ENCODE assay signal across 22 cellular contexts in genomic region chr6:142419071-142419470, GRCh38.
DNase-seq lines count a peak whose midpoint lies in the region; ATAC-seq and TF ChIP-seq lines count a peak whose summit lies in the region.
"Had no signal": no experiment of that assay in that cellular context is flagged by ENCODE, and none has a peak within 500 bp of the region (broad histone marks: within the 10 kb centered on the region; RNA-seq: fewer than 3 reads in every experiment).

No MANE protein-coding gene starts in this region.

- H2BK120ac ChIP-seq in IMR-90 (ENCODE audit: low read depth, low read length), result no peak overlapping the region

- H3K27ac ChIP-seq in IMR-90 (ENCODE audit: insufficient read depth, low read length) (no peak overlapping the region), transverse colon (no peak overlapping the region)
- H3K27ac ChIP-seq: BLaER1 had no signal

- 0 out of 2 replicates have a peak, but pooled peaks cover 2% of the 10 kb centered on the region for H3K36me3 ChIP-seq in IMR-90 (ENCODE audit: control insufficient read depth, insufficient read depth, low read length)
- H3K36me3 ChIP-seq in MG63, result no peaks in the 10 kb centered on the region
- H3K36me3 ChIP-seq in transverse colon, result no peaks in the 10 kb centered on the region
- H3K36me3 ChIP-seq: BE2C, BLaER1 had no signal

- 100% methylated on average over 2 of the region's 3 CpGs; no CpG with 5 or more reads in 1 of the 2 experiments for WGBS in IMR-90 (ENCODE audit: extremely low coverage in 2 of 2, insufficient read length in 1 of 2), 2 experiments
- 61 to 62% methylated on average over 3 of the region's 3 CpGs for WGBS in transverse colon (ENCODE audit: low coverage in 1 of 2), 2 donors

- POLR2A ChIA-PET in IMR-90 (lab: Charles Lee; ENCODE audit: unreplicated experiment), result no interaction called here

- no peak for TF ChIP-seq CTCF in IMR-90 (conservative IDR thresholded peaks at IDR 0.05; ENCODE audit: low read depth, low read length)
- TF ChIP-seq CTCF in fibroblast of the aortic adventitia (IDR thresholded peaks at IDR 0.05; ENCODE audit: insufficient read depth, low read length), result no peak
- TF ChIP-seq CTCF in transverse colon (IDR thresholded peaks at IDR 0.05), result no peak

- no peak for TF ChIP-seq POLR2A in IMR-90 (IDR thresholded peaks at IDR 0.05; ENCODE audit: low read depth, low read length)
- TF ChIP-seq POLR2A in transverse colon (IDR thresholded peaks at IDR 0.05), result no peak

- no peak overlapping the region for H4K8ac ChIP-seq in IMR-90 (ENCODE audit: low read depth in 2 of 2, low read length in 2 of 2)

- peak overlapping the region; percentile 35; the same call in 1 of the 2 replicates for H3K18ac ChIP-seq in IMR-90 (ENCODE audit: low read depth, low read length)

- no peak overlapping the region for H3K4me2 ChIP-seq in IMR-90 (ENCODE audit: low read depth, low read length)
- H3K4me2 ChIP-seq: BLaER1 had no signal

- H3K4me1 ChIP-seq in IMR-90 (ENCODE audit: control insufficient read depth, insufficient read depth, low read length), result peaks cover 17% of the 10 kb centered on the region
- H3K4me1 ChIP-seq in transverse colon, result no peaks in the 10 kb centered on the region
- H3K4me1 ChIP-seq: BE2C, BLaER1 had no signal

- intact Hi-C loops in IMR-90 (cut with micrococcal nuclease) (no loop called here), transverse colon (cut with DNase I; ENCODE audit: low total_unique reads) (no loop called here)

- H2BK5ac ChIP-seq in IMR-90 (ENCODE audit: low read depth, low read length, poor library complexity, severe bottlenecking), result no peak overlapping the region

- no peak overlapping the region for H3K4ac ChIP-seq in IMR-90 (ENCODE audit: low read depth, low read length)

- H3K79me1 ChIP-seq in IMR-90 (ENCODE audit: low read depth in 1 of 2, low read length in 2 of 2), result peaks cover 0 to 4% of the 10 kb centered on the region in 2 experiments; a peak in 1 of 4 replicates

- peak overlapping the region; percentile 13; the same call in 1 of the 2 replicates for H2BK20ac ChIP-seq in IMR-90 (ENCODE audit: low read depth, low read length)

- peaks cover 3% of the 10 kb centered on the region; the same call in 1 of the 2 replicates for H3K9me1 ChIP-seq in IMR-90 (ENCODE audit: insufficient read depth, low read length)

- H2AFZ ChIP-seq in IMR-90 (replicated peaks; ENCODE audit: low read length, poor library complexity), result no peak overlapping the region

- H3K56ac ChIP-seq in IMR-90 (ENCODE audit: extremely low read depth, insufficient read depth, low read length), result no peak overlapping the region

- no peak overlapping the region for H2AK5ac ChIP-seq in IMR-90 (ENCODE audit: low read depth, low read length)

- dilution Hi-C loops in IMR-90 (cut with HindIII; ENCODE audit: low sequenced_read_pairs, unreplicated experiment), result no loop called here

- CTCF ChIA-PET in IMR-90 (lab: Yijun Ruan, JAX), result no interaction called here

- no peak for TF ChIP-seq EP300 in transverse colon (IDR thresholded peaks at IDR 0.05; ENCODE audit: low read depth)

- in situ Hi-C loops in IMR-90 (cut with MboI; ENCODE audit: low sequenced_read_pairs), result no loop called here
- in situ Hi-C loops in transverse colon (cut with MboI; ENCODE audit: low pct_ligation_motif_present in 1 of 4, low pct_unique_long_range_greater_than_20kb in 1 of 4, low sequenced_read_pairs in 3 of 4), result no loop called here

- no peak overlapping the region; the same call in 1 of the 2 replicates for H4K5ac ChIP-seq in IMR-90 (ENCODE audit: low read depth, low read length)

- no peaks in the 10 kb centered on the region for H4K20me1 ChIP-seq in IMR-90 (ENCODE audit: insufficient read depth, low read length)
- H4K20me1 ChIP-seq: BLaER1 had no signal

- H2BK15ac ChIP-seq in IMR-90 (ENCODE audit: low read depth, low read length), result 0 out of 3 replicates have a peak overlapping the region, but pooled peaks have one; percentile 29

- H3K4me3 ChIP-seq in IMR-90 (ENCODE audit: insufficient read depth, low read depth, low read length) (no peak overlapping the region), MG63 (no peak overlapping the region), fibroblast of the aortic adventitia (ENCODE audit: low read depth, low read length) (no peak overlapping the region), transverse colon (no peak overlapping the region)
- H3K4me3 ChIP-seq: BLaER1, GM12878 had no signal

- no TSS peak for BruUV-seq in IMR-90 (replicated peaks; lab: Mats Ljungman, UMichigan)

- H3K9me3 ChIP-seq in IMR-90 (ENCODE audit: control insufficient read depth, insufficient read depth, low read length) (no peaks in the 10 kb centered on the region), MG63 (no peaks in the 10 kb centered on the region), transverse colon (no peaks in the 10 kb centered on the region)
- H3K9me3 ChIP-seq: BE2C, BLaER1 had no signal

- H4K91ac ChIP-seq in IMR-90 (ENCODE audit: insufficient read depth, low read depth, low read length), result 0 out of 2 replicates have a peak overlapping the region, but pooled peaks have one; percentile 8

- H3K9ac ChIP-seq in IMR-90 (ENCODE audit: low read depth, low read length), result no peak overlapping the region
- H3K9ac ChIP-seq: BLaER1 had no signal

- no peak overlapping the region for H3K23ac ChIP-seq in IMR-90 (ENCODE audit: low read depth, low read length)

- H3K27me3 ChIP-seq in IMR-90 (ENCODE audit: control insufficient read depth, insufficient read depth, low read length), result no peaks in the 10 kb centered on the region
- H3K27me3 ChIP-seq in MG63, result no peaks in the 10 kb centered on the region
- no peaks in the 10 kb centered on the region for H3K27me3 ChIP-seq in transverse colon
- H3K27me3 ChIP-seq: BE2C, BLaER1 had no signal

- H3K14ac ChIP-seq in IMR-90 (replicated peaks; ENCODE audit: low read depth, low read length), result no peak overlapping the region

- DNase-seq in IMR-90, result no peak
- peak; percentile 59 for DNase-seq in MG63
- peak; percentile 29 for DNase-seq in fibroblast of the aortic adventitia (ENCODE audit: low read depth)
- DNase-seq in transverse colon, result no peak
- DNase-seq in RKO (ENCODE audit: low spot score), result no peak
- DNase-seq: 8988T; ACHN; BE2C; C1 segment of cervical spinal cord; CD4-positive, alpha-beta memory T cell; CD4-positive, CD25-positive, alpha-beta regulatory T cell; CD8-positive, alpha-beta memory T cell; COR-L47; DMS 273 treated with DMSO at 0.1 percent for 48 hours; DMS153; DMS53; DMS79; DND-41; EL; GDM1 had no signal

- no peak for TF ChIP-seq RAD21 in IMR-90 (IDR thresholded peaks at IDR 0.05; ENCODE audit: low read length)

- no peak for ATAC-seq in IMR-90 (ENCODE audit: low read depth)
- ATAC-seq: GM12878 had no signal

- H2AK9ac ChIP-seq in IMR-90 (replicated peaks; ENCODE audit: low read depth, low read length, poor library complexity), result no peak overlapping the region

TF ChIP-seq in IMR-90, 13 proteins besides CTCF, POLR2A, EP300 and RAD21:
- TF ChIP-seq SMC3 (IDR thresholded peaks at IDR 0.05; ENCODE audit: low read depth, low read length) (no peak), USF2 (IDR thresholded peaks at IDR 0.05; ENCODE audit: low read depth, low read length) (no peak), RCOR1 (IDR thresholded peaks at IDR 0.05; ENCODE audit: insufficient replicate concordance, low read length) (no peak), CEBPB (IDR thresholded peaks at IDR 0.05; ENCODE audit: low read depth, low read length) (no peak), RFX5 (IDR thresholded peaks at IDR 0.05; ENCODE audit: low read depth, low read length) (no peak), CHD1 (IDR thresholded peaks at IDR 0.05; ENCODE audit: low read depth, low read length) (no peak), NFE2L2 (IDR thresholded peaks at IDR 0.05; ENCODE audit: low read depth, low read length) (no peak)
TF ChIP-seq in IMR-90: peak in this region for 0.

Comparison
In these comparisons a context has a peak if more than half of its experiments do, and no peak if none do; other contexts are left out.
1. DNase-seq: peak in MG63 (single experiment) and fibroblast of the aortic adventitia (single experiment); none in IMR-90 (single experiment), transverse colon (single experiment) and RKO (single experiment).